ENCODE assay signal across 15 cellular contexts in the genomic region with DNA sequence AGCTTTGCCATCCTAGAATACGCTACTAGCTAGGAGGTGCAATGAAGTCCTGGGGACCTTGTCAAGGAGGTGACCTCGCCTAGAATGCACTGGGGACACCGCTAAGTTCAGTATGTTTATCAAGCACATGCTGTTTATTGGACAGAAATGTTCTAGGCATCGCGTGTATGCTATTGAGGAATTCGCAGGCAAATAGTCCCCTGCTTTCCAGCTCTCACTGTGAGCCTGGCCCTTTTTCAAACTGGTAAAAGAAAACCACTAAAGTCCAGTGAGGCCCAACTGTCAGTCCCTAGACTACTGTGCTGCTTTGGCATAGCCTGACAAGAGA. TPM values are rescaled to one million over a fixed set of nuclear protein-coding genes. Genes with fewer than 3 reads are reported as not detected.
DNase-seq lines count a peak whose midpoint lies in the region; ATAC-seq and TF ChIP-seq lines count a peak whose summit lies in the region.
"Had no signal": no experiment of that assay in that cellular context is flagged by ENCODE, and none has a peak within 500 bp of the region (broad histone marks: within the 10 kb centered on the region; RNA-seq: fewer than 3 reads in every experiment).

No MANE protein-coding gene starts in this region.

- no peaks in the 10 kb centered on the region for H3K27me3 ChIP-seq in PC-9 (ENCODE audit: insufficient read depth, low read depth)
- H3K27me3 ChIP-seq: colonic mucosa, neutrophil had no signal

- H3K9me3 ChIP-seq in PC-9 (ENCODE audit: insufficient read depth, low read depth): no peaks in the 10 kb centered on the region
- H3K9me3 ChIP-seq: colonic mucosa, neutrophil had no signal

- H3K4me3 Mint-ChIP-seq in activated T-cell treated with anti-CD3 and anti-CD28 coated beads, Interleukin-2, amount 50 U/mL, for 24 hours: peak overlapping the region; percentile 99
- H3K4me3 Mint-ChIP-seq in central memory CD8-positive, alpha-beta T cell: peak overlapping the region; percentile 99

- H3K36me3 ChIP-seq in PC-9 (ENCODE audit: low read depth): no peaks in the 10 kb centered on the region
- H3K36me3 ChIP-seq: colonic mucosa, neutrophil had no signal

- ATAC-seq in central memory CD8-positive, alpha-beta T cell (replicated peaks; ENCODE audit: extremely low read depth, poor library complexity, severe bottlenecking): no peak
- no peak for ATAC-seq in GM18517 (IDR thresholded peaks at IDR 0.05; ENCODE audit: unreplicated experiment)
- ATAC-seq: SK-N-SH treated with all-trans-retinoic acid at 6 μM for 48 hours had no signal

- no peaks in the 10 kb centered on the region for H4K20me1 ChIP-seq in PC-9 (ENCODE audit: insufficient read depth)

- TF ChIP-seq CTCF in PC-9 (conservative IDR thresholded peaks at IDR 0.05): no peak

- no TSS peak for BruUV-seq in PC-9 (replicated peaks; lab: Mats Ljungman, UMichigan)

- peaks cover 16% of the 10 kb centered on the region; the same call in 1 of the 2 replicates for H3F3A ChIP-seq in PC-9 (ENCODE audit: insufficient read depth, low read depth)

- no peak overlapping the region for H3K27ac ChIP-seq in PC-9
- H3K27ac ChIP-seq: colonic mucosa, neutrophil had no signal

- H3K4me3 ChIP-seq in PC-9: no peak overlapping the region
- H3K4me3 ChIP-seq: colonic mucosa had no signal

- H3K9me2 ChIP-seq in PC-9 (ENCODE audit: insufficient read depth): no peaks in the 10 kb centered on the region

- POLR2A ChIA-PET in PC-9 (lab: Charles Lee; ENCODE audit: unreplicated experiment): no interaction called here

- no peaks in the 10 kb centered on the region for H3K9me3 Mint-ChIP-seq in activated T-cell treated with anti-CD3 and anti-CD28 coated beads, Interleukin-2, amount 50 U/mL, for 24 hours
- H3K9me3 Mint-ChIP-seq in central memory CD8-positive, alpha-beta T cell: no peaks in the 10 kb centered on the region

- H3K4me2 ChIP-seq in PC-9: peak overlapping the region; percentile 89; the same call in 1 of the 2 replicates

- intact Hi-C loops in PC-9 (cut with micrococcal nuclease; ENCODE audit: unreplicated experiment): no loop called here
- intact Hi-C loops in posterior vena cava (cut with DNase I): loop anchor here in 1 of 2 donors (10.0 kb wide), 1 partner anchor 79 kb away; no protein-coding TSS in a partner anchor

- peaks cover 21% of the 10 kb centered on the region for H3K36me3 Mint-ChIP-seq in activated T-cell treated with anti-CD3 and anti-CD28 coated beads, Interleukin-2, amount 50 U/mL, for 24 hours (ENCODE audit: low read depth)
- peaks cover 4% of the 10 kb centered on the region for H3K36me3 Mint-ChIP-seq in central memory CD8-positive, alpha-beta T cell (ENCODE audit: insufficient read depth)

- H3K27ac Mint-ChIP-seq in activated T-cell treated with anti-CD3 and anti-CD28 coated beads, Interleukin-2, amount 50 U/mL, for 24 hours: peak overlapping the region; percentile 29
- H3K27ac Mint-ChIP-seq in central memory CD8-positive, alpha-beta T cell (ENCODE audit: low read depth): no peak overlapping the region

- no peak for DNase-seq in activated T-cell treated with anti-CD3 and anti-CD28 coated beads, Interleukin-2, amount 50 U/mL, for 24 hours
- DNase-seq in activated T-cell treated with anti-CD3 and anti-CD28 coated beads, Interleukin-2, amount 50 U/mL, for 1 hour: no peak
- DNase-seq in PC-9 (no peak), posterior vena cava (ENCODE audit: low spot score) (peak; percentile 28), nucleus accumbens (lab: John Stamatoyannopoulos, UW) (no peak)
- no peak for DNase-seq in central memory CD8-positive, alpha-beta T cell (ENCODE audit: low spot score in 2 of 2)
- DNase-seq in stimulated activated CD4-positive, alpha-beta T cell treated with anti-CD3 and anti-CD28 coated beads, Interleukin-12 subunit alpha, Interleukin-12 subunit beta, amount 100 ng/mL, for 4 hours: no peak
- DNase-seq: activated CD4-positive, alpha-beta T cell treated with anti-CD3 and anti-CD28 coated beads for 1 hour; colonic mucosa; DMS 273 treated with DMSO at 0.1 percent for 48 hours; NCI-H1092 treated with DMSO at 0.1 percent for 48 hours; NCI-H2227 treated with DMSO at 0.1 percent for 48 hours had no signal

- CTCF ChIA-PET in PC-9 (lab: Charles Lee): interaction anchor here (0.6 to 0.7 kb wide), 3 partner anchors 36 to 80 kb away, joined by 3 to 18 read pairs (median 5); no protein-coding TSS in a partner anchor

- peaks cover 40% of the 10 kb centered on the region for H3K79me2 ChIP-seq in PC-9 (ENCODE audit: low read depth)

- peaks cover 30% of the 10 kb centered on the region for H3K4me1 Mint-ChIP-seq in activated T-cell treated with anti-CD3 and anti-CD28 coated beads, Interleukin-2, amount 50 U/mL, for 24 hours (ENCODE audit: low read depth)
- H3K4me1 Mint-ChIP-seq in central memory CD8-positive, alpha-beta T cell: peaks cover 12% of the 10 kb centered on the region

- H3K4me1 ChIP-seq in PC-9 (replicated peaks; ENCODE audit: insufficient read depth): peaks cover 12% of the 10 kb centered on the region
- H3K4me1 ChIP-seq: colonic mucosa had no signal

- H3K27me3 Mint-ChIP-seq in activated T-cell treated with anti-CD3 and anti-CD28 coated beads, Interleukin-2, amount 50 U/mL, for 24 hours: no peaks in the 10 kb centered on the region
- H3K27me3 Mint-ChIP-seq in central memory CD8-positive, alpha-beta T cell: no peaks in the 10 kb centered on the region

- no peak overlapping the region for H2AFZ ChIP-seq in PC-9

RNA-seq across cellular contexts. Expression of gene FAM222B, which starts 1.2 kb away (rescaled TPM):
- total RNA-seq in PC-9 (2021) (14.2 and 26.4 TPM in 2 replicates), posterior vena cava (10 to 100 TPM; 13.8 to 19.2 TPM)

RNA-seq across cellular contexts. Expression of gene ERAL1, which starts 11.0 kb away (rescaled TPM):
- total RNA-seq in PC-9 (2021): 47.1 and 56.6 TPM in 2 replicates
- total RNA-seq in posterior vena cava: 10 to 100 TPM; 22.6 to 24.4 TPM

RNA-seq across cellular contexts. Expression of gene FLOT2, which starts 53.8 kb away (rescaled TPM):
- total RNA-seq in PC-9 (2021) (118 and 128 TPM in 2 replicates), posterior vena cava (100 to 1,000 TPM in 1 of 2 donors, 10 to 100 TPM in 1; 99.0 to 101 TPM)

RNA-seq across cellular contexts. Expression of gene DHRS13, which starts 59.1 kb away (rescaled TPM):
- total RNA-seq in PC-9 (2021): 15.8 and 17.5 TPM in 2 replicates
- total RNA-seq in posterior vena cava: 1 to 10 TPM; 3.7 to 4.0 TPM
